19 cellular contexts compared by ENCODE assay signal in the genomic region with DNA sequence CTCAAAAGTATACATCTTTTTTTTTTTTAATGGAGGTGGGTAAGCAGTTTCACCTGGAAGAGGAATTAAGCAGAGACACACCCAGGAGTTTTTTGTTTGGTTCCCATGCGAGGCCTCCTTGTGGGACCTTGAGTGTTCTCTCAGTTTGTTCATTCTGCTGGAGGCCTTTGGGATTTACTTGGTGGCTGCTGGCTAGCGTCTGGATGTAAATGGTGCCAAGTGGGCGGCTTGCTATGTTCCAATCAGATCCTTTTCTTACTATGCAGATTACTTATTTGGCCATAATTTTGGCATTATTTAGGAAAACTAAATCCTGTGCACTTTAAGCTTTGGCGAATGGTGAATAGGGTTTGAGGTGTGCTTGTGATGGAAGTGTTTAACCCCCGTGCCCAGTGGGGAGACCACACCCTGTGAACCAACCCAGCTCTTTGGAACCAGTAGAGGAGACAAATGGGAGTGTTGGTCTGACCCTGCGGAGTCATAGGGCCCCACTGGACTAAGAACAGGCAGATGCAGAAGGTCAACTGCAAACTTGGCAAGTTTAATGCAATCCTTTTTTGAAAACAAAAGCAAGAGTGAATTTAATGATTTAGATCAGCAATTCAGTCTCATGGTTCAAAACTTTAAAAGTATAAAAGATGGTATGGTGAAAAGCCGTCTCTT.
"Had no signal": no experiment of that assay in that cellular context is flagged by ENCODE, and none has a peak within 500 bp of the region (broad histone marks: within the 10 kb centered on the region; RNA-seq: fewer than 3 reads in every experiment).

No MANE protein-coding gene starts in this region.

- H3K4me1 ChIP-seq: upper lobe of right lung had no signal

- H3K27ac Mint-ChIP-seq: activated naive CD4-positive, alpha-beta T cell treated with anti-CD3 and anti-CD28 coated beads, Interleukin-2, amount 10 ng/mL, durations not matched to agents 7 days and 5 days; endodermal cell; nephron progenitor cell; T-helper 17 cell had no signal

- H3K4me1 Mint-ChIP-seq: activated naive CD4-positive, alpha-beta T cell treated with anti-CD3 and anti-CD28 coated beads, Interleukin-2, amount 10 ng/mL, durations not matched to agents 7 days and 5 days; T-helper 17 cell had no signal

- H3K27me3 ChIP-seq: upper lobe of right lung had no signal

- H3K9me3 ChIP-seq: upper lobe of right lung had no signal

- DNase-seq: activated CD4-positive, alpha-beta T cell treated with anti-CD3 and anti-CD28 coated beads for 4 hours; activated CD4-positive, alpha-beta T cell treated with anti-CD3 and anti-CD28 coated beads, Interleukin-2, amount 50 U/mL, for 48 hours; activated CD4-positive, CD25-positive, alpha-beta regulatory T cell; activated CD8-positive, alpha-beta memory T cell treated with anti-CD3 and anti-CD28 coated beads, Interleukin-2, amount 50 U/mL, for 48 hours; activated naive CD4-positive, alpha-beta T cell treated with anti-CD3 and anti-CD28 coated beads, Interleukin-2, amount 10 ng/mL, durations not matched to agents 7 days and 5 days; activated T-cell treated with anti-CD3 and anti-CD28 coated beads, Interleukin-2, amount 50 U/mL, for 4 hours; cortex of kidney; endodermal cell; hippocampal formation; mesenchymal stem cell; nephron progenitor cell; occipital lobe; posterior cingulate gyrus; stimulated activated CD4-positive, alpha-beta T cell treated with anti-CD3 and anti-CD28 coated beads, Interleukin-2, amount 100 ng/mL, for 48 hours; stimulated activated CD8-positive, alpha-beta memory T cell treated with anti-CD3 and anti-CD28 coated beads, Interleukin-4, amount 100 ng/mL, for 48 hours; stimulated activated naive CD4-positive, alpha-beta T cell; SW 1271; T-helper 17 cell; upper lobe of right lung had no signal

- ATAC-seq: activated T-cell treated with anti-CD3 and anti-CD28 coated beads, Interleukin-2, amount 50 U/mL, for 4 hours; T-helper 17 cell; upper lobe of right lung had no signal

- H3K9me3 Mint-ChIP-seq: activated naive CD4-positive, alpha-beta T cell treated with anti-CD3 and anti-CD28 coated beads, Interleukin-2, amount 10 ng/mL, durations not matched to agents 7 days and 5 days; activated T-cell treated with anti-CD3 and anti-CD28 coated beads, Interleukin-2, amount 50 U/mL, for 4 hours; endodermal cell; nephron progenitor cell had no signal

- H3K4me3 Mint-ChIP-seq: activated naive CD4-positive, alpha-beta T cell treated with anti-CD3 and anti-CD28 coated beads, Interleukin-2, amount 10 ng/mL, durations not matched to agents 7 days and 5 days; activated T-cell treated with anti-CD3 and anti-CD28 coated beads, Interleukin-2, amount 50 U/mL, for 4 hours; endodermal cell; nephron progenitor cell; T-helper 17 cell had no signal

- H3K27ac ChIP-seq: upper lobe of right lung had no signal

- H3K36me3 Mint-ChIP-seq: activated naive CD4-positive, alpha-beta T cell treated with anti-CD3 and anti-CD28 coated beads, Interleukin-2, amount 10 ng/mL, durations not matched to agents 7 days and 5 days had no signal

- H3K36me3 ChIP-seq: upper lobe of right lung had no signal

- H3K27me3 Mint-ChIP-seq: activated naive CD4-positive, alpha-beta T cell treated with anti-CD3 and anti-CD28 coated beads, Interleukin-2, amount 10 ng/mL, durations not matched to agents 7 days and 5 days had no signal

- H3K4me3 ChIP-seq: upper lobe of right lung had no signal
